Comparison of ENCODE assay signal across 18 cellular contexts in genomic region chr5:56339732-56340131, GRCh38.
A peak's percentile ranks its signal among the peaks of the same experiment; 100 is the strongest.
DNase-seq lines count a peak whose midpoint lies in the region; ATAC-seq and TF ChIP-seq lines count a peak whose summit lies in the region.
"Had no signal": no experiment of that assay in that cellular context is flagged by ENCODE, and none has a peak within 500 bp of the region (broad histone marks: within the 10 kb centered on the region; RNA-seq: fewer than 3 reads in every experiment).

No MANE protein-coding gene starts in this region.

- in situ Hi-C loops in IMR-90 (cut with MboI; ENCODE audit: low sequenced_read_pairs): no loop called here

- H2AK5ac ChIP-seq in IMR-90 (ENCODE audit: low read depth, low read length) (peak overlapping the region; percentile 48; the same call in 1 of the 2 replicates), mesenchymal stem cell (ENCODE audit: low read length, severe bottlenecking) (peak overlapping the region; percentile 51)

- H3K56ac ChIP-seq in IMR-90 (ENCODE audit: extremely low read depth, insufficient read depth, low read length): no peak overlapping the region

- TF ChIP-seq CTCF in IMR-90 (conservative IDR thresholded peaks at IDR 0.05; ENCODE audit: low read depth, low read length) (no peak), epithelial cell of esophagus (IDR thresholded peaks at IDR 0.05; ENCODE audit: insufficient read depth, low read depth, low read length, missing control alignments) (no peak)

- H4K8ac ChIP-seq in IMR-90 (ENCODE audit: low read depth in 2 of 2, low read length in 2 of 2) (no peak overlapping the region; a peak in 1 of 4 replicates), mesenchymal stem cell (ENCODE audit: low read length) (no peak overlapping the region)

- H3K4ac ChIP-seq in IMR-90 (ENCODE audit: low read depth, low read length): peak overlapping the region; percentile 48; the same call in 1 of the 2 replicates
- H3K4ac ChIP-seq in mesenchymal stem cell (ENCODE audit: low read depth in 1 of 2, low read length in 2 of 2): no peak overlapping the region

- DNase-seq in IMR-90: peak; percentile 46
- DNase-seq in amniotic epithelial cell (ENCODE audit: low read depth): peak; percentile 40
- peak; percentile 70 for DNase-seq in epithelial cell of esophagus (ENCODE audit: low read depth)
- peak; percentile 30 for DNase-seq in mesenchymal stem cell
- no peak for DNase-seq in kidney glomerular epithelial cell (lab: John Stamatoyannopoulos, UW)
- DNase-seq: ACHN; Caco-2; CD4-positive, alpha-beta T cell; GF-D8; GOT3; H7; HFFc6; KG1 had no signal

- H2AK9ac ChIP-seq in IMR-90 (replicated peaks; ENCODE audit: low read depth, low read length, poor library complexity): no peak overlapping the region

- peaks cover 4% of the 10 kb centered on the region; the same call in 1 of the 2 replicates for H3K4me1 ChIP-seq in IMR-90 (ENCODE audit: control insufficient read depth, insufficient read depth, low read length)
- no peaks in the 10 kb centered on the region for H3K4me1 ChIP-seq in mesenchymal stem cell (ENCODE audit: control insufficient read depth, insufficient read depth, low read depth, low read length)
- H3K4me1 ChIP-seq: Caco-2 had no signal

- POLR2A ChIA-PET in IMR-90 (lab: Charles Lee; ENCODE audit: unreplicated experiment): no interaction called here

- intact Hi-C loops in IMR-90 (cut with micrococcal nuclease): loop anchor here (10.0 kb wide), 1 partner anchor 495 kb away; no protein-coding TSS in a partner anchor

- no peaks in the 10 kb centered on the region for H3K36me3 ChIP-seq in IMR-90 (ENCODE audit: control insufficient read depth, insufficient read depth, low read length)
- no peaks in the 10 kb centered on the region for H3K36me3 ChIP-seq in mesenchymal stem cell (ENCODE audit: control insufficient read depth in 1 of 2, insufficient read depth in 2 of 2, low read depth in 1 of 2, low read length in 2 of 2)

- H3K4me2 ChIP-seq in IMR-90 (ENCODE audit: low read depth, low read length) (no peak overlapping the region), mesenchymal stem cell (ENCODE audit: low read length, poor library complexity, severe bottlenecking) (no peak overlapping the region)

- no peak overlapping the region for H2AFZ ChIP-seq in IMR-90 (replicated peaks; ENCODE audit: low read length, poor library complexity)
- H2AFZ ChIP-seq in mesenchymal stem cell (ENCODE audit: low read depth, low read length): no peak overlapping the region

- 0 out of 2 replicates have a peak overlapping the region, but pooled peaks have one; percentile 46 for H3K14ac ChIP-seq in IMR-90 (replicated peaks; ENCODE audit: low read depth, low read length)
- no peak overlapping the region for H3K14ac ChIP-seq in mesenchymal stem cell (ENCODE audit: low read length in 2 of 2)

- H4K20me1 ChIP-seq in IMR-90 (ENCODE audit: insufficient read depth, low read length): no peaks in the 10 kb centered on the region

- ATAC-seq in IMR-90 (ENCODE audit: low read depth) (no peak), GM21576 (IDR thresholded peaks at IDR 0.05; ENCODE audit: unreplicated experiment) (no peak), GM19455 (IDR thresholded peaks at IDR 0.05; ENCODE audit: unreplicated experiment) (no peak)
- ATAC-seq: HCT116, HepG2 had no signal

- H3K27me3 ChIP-seq in IMR-90 (ENCODE audit: control insufficient read depth, insufficient read depth, low read length): no peaks in the 10 kb centered on the region
- no peaks in the 10 kb centered on the region for H3K27me3 ChIP-seq in mesenchymal stem cell (ENCODE audit: control insufficient read depth in 1 of 2, insufficient read depth in 1 of 2, low read length in 2 of 2)

- TF ChIP-seq RAD21 in IMR-90 (IDR thresholded peaks at IDR 0.05; ENCODE audit: low read length): no peak

- H2BK5ac ChIP-seq in IMR-90 (ENCODE audit: low read depth, low read length, poor library complexity, severe bottlenecking) (no peak overlapping the region), mesenchymal stem cell (ENCODE audit: low read depth, low read length, poor library complexity, severe bottlenecking) (no peak overlapping the region)

- H3K9me3 ChIP-seq in IMR-90 (ENCODE audit: control insufficient read depth, insufficient read depth, low read length) (peaks cover 9% of the 10 kb centered on the region), mesenchymal stem cell (ENCODE audit: control insufficient read depth, low read length) (peaks cover 9% of the 10 kb centered on the region)

- WGBS in IMR-90 (ENCODE audit: extremely low coverage in 2 of 2, insufficient read length in 1 of 2), 2 experiments: 50% methylated on average over 2 of the region's 4 CpGs; no CpG with 5 or more reads in 1 of the 2 experiments
- 87% methylated on average over 4 of the region's 4 CpGs for WGBS in mesenchymal stem cell

- dilution Hi-C loops in IMR-90 (cut with HindIII; ENCODE audit: low sequenced_read_pairs, unreplicated experiment): no loop called here

- H3K4me3 ChIP-seq in IMR-90 (ENCODE audit: insufficient read depth, low read depth, low read length) (no peak overlapping the region), epithelial cell of esophagus (ENCODE audit: low read length) (no peak overlapping the region), mesenchymal stem cell (ENCODE audit: insufficient read depth in 1 of 2, low read depth in 1 of 2, low read length in 2 of 2) (no peak overlapping the region)

- TF ChIP-seq POLR2A in IMR-90 (IDR thresholded peaks at IDR 0.05; ENCODE audit: low read depth, low read length): no peak

- 0 out of 2 replicates have a peak overlapping the region, but pooled peaks have one; percentile 27 for H3K23ac ChIP-seq in IMR-90 (ENCODE audit: low read depth, low read length)
- no peak overlapping the region for H3K23ac ChIP-seq in mesenchymal stem cell (ENCODE audit: low read length in 2 of 2)

- H3K79me1 ChIP-seq in IMR-90 (ENCODE audit: low read depth in 1 of 2, low read length in 2 of 2) (no peaks in the 10 kb centered on the region), mesenchymal stem cell (replicated peaks; ENCODE audit: low read length, poor library complexity, severe bottlenecking) (no peaks in the 10 kb centered on the region)

- peak overlapping the region in 1 of 2 experiments; percentile 35 for H2BK12ac ChIP-seq in mesenchymal stem cell (ENCODE audit: low read length in 2 of 2)

- H3K18ac ChIP-seq in IMR-90 (ENCODE audit: low read depth, low read length) (peak overlapping the region; percentile 51; the same call in 1 of the 2 replicates), mesenchymal stem cell (ENCODE audit: low read depth in 1 of 2, low read length in 2 of 2) (peak overlapping the region in 1 of 2 experiments; percentile 37)

- peak overlapping the region; percentile 42; the same call in 1 of the 2 replicates for H4K91ac ChIP-seq in IMR-90 (ENCODE audit: insufficient read depth, low read depth, low read length)
- no peak overlapping the region for H4K91ac ChIP-seq in mesenchymal stem cell (ENCODE audit: low read length)

- no TSS peak for BruUV-seq in IMR-90 (replicated peaks; lab: Mats Ljungman, UMichigan)

- CTCF ChIA-PET in IMR-90 (lab: Yijun Ruan, JAX): no interaction called here

- 0 out of 3 replicates have a peak overlapping the region, but pooled peaks have one; percentile 30 for H2BK15ac ChIP-seq in IMR-90 (ENCODE audit: low read depth, low read length)
- peak overlapping the region; percentile 17 for H2BK15ac ChIP-seq in mesenchymal stem cell (ENCODE audit: low read depth, poor library complexity, severe bottlenecking)

- H3K27ac ChIP-seq in IMR-90 (ENCODE audit: insufficient read depth, low read length): peak overlapping the region; percentile 40; the same call in 1 of the 2 replicates
- H3K27ac ChIP-seq in mesenchymal stem cell (ENCODE audit: low read length, poor library complexity, severe bottlenecking): no peak overlapping the region
- H3K27ac ChIP-seq: C4-2B had no signal

- no peak overlapping the region; the same call in 1 of the 2 replicates for H4K5ac ChIP-seq in IMR-90 (ENCODE audit: low read depth, low read length)

- H3K9ac ChIP-seq in IMR-90 (ENCODE audit: low read depth, low read length) (no peak overlapping the region), mesenchymal stem cell (ENCODE audit: low read length) (no peak overlapping the region)

- no peaks in the 10 kb centered on the region for H3K9me1 ChIP-seq in IMR-90 (ENCODE audit: insufficient read depth, low read length)

- H2BK120ac ChIP-seq in IMR-90 (ENCODE audit: low read depth, low read length) (no peak overlapping the region), mesenchymal stem cell (ENCODE audit: low read depth, low read length) (no peak overlapping the region)

- H2BK20ac ChIP-seq in IMR-90 (ENCODE audit: low read depth, low read length): peak overlapping the region; percentile 63; the same call in 1 of the 2 replicates

TF ChIP-seq in IMR-90, 13 proteins besides CTCF, POLR2A, EP300 and RAD21:
- TF ChIP-seq SMC3 (IDR thresholded peaks at IDR 0.05; ENCODE audit: low read depth, low read length) (no peak), FOS (IDR thresholded peaks at IDR 0.05; ENCODE audit: low read depth, low read length) (no peak), MAZ (IDR thresholded peaks at IDR 0.05; ENCODE audit: borderline replicate concordance, low read depth, low read length) (no peak), RFX5 (IDR thresholded peaks at IDR 0.05; ENCODE audit: low read depth, low read length) (no peak), CHD1 (IDR thresholded peaks at IDR 0.05; ENCODE audit: low read depth, low read length) (no peak)
